In the genomic region with DNA sequence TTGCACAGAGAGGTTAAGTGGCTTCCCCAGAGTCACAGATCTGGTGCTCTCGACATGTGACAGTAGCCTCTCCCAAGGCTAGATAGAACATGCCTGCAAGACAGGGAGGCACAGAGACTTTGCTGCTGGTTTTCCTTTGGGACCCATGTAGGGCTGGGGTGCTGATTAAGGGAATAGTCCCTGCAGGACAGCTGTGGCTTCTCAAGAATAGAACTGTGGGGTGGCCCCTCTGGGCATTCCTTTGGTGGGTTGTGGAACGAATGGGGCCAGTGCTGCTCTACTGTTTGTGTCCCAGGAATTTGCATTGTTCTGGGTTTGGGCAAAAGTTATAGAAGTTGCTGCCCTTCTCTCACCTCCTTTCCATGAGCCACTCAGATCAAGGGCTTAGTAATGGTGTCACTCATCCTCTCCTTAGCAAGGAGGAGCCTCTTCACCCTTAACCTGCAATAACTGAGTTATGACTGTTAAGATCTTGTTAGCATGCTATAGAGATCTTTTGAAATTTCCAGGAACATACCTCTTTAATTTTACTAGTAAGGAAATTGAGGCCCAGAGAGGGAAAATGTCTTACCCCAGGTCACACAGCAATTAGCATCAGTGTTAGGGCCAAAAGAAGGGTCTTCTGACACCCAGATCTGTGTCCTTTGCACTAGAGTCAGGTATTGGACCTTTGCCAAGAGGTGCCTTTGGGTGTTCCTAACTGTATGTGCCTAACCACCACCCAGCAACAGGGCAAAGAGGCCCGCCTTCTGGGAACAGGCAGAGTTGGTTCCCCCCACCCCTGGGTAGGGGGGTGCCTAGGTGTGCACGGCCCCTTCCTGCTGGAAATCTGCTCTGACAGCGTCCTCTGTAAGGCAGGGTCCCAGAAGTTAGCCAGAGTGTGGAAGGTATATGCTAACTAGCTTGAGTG, we compare ENCODE assay signal across 9 cellular contexts. TPM values are rescaled to one million over a fixed set of nuclear protein-coding genes. Genes with fewer than 3 reads are reported as not detected.
DNase-seq lines count a peak whose midpoint lies in the region; ATAC-seq and TF ChIP-seq lines count a peak whose summit lies in the region.
"Had no signal": no experiment of that assay in that cellular context is flagged by ENCODE, and none has a peak within 500 bp of the region (broad histone marks: within the 10 kb centered on the region; RNA-seq: fewer than 3 reads in every experiment).

No MANE protein-coding gene starts in this region.

- H3K4me3 ChIP-seq in RWPE2 (ENCODE audit: severe bottlenecking) = no peak overlapping the region
- peak overlapping the region in 1 of 4 donors; percentile 18 for H3K4me3 ChIP-seq in esophagus squamous epithelium
- no peak overlapping the region for H3K4me3 ChIP-seq in skeletal muscle satellite cell (ENCODE audit: low read length)
- H3K4me3 ChIP-seq in H7 (ENCODE audit: insufficient read depth, low read depth, low read length) = no peak overlapping the region

- no peak for ATAC-seq in RWPE2 (ENCODE audit: low read depth)

- H3K4me2 ChIP-seq in skeletal muscle satellite cell (ENCODE audit: low read length) = peak overlapping the region; percentile 61

- H3K27ac Mint-ChIP-seq in HFFc6 = peak overlapping the region; percentile 26

- H3K36me3 Mint-ChIP-seq in HFFc6 (ENCODE audit: low read depth) = peaks cover 6% of the 10 kb centered on the region; the same call in 1 of the 2 replicates

- H3K9ac ChIP-seq in skeletal muscle satellite cell (ENCODE audit: low read depth, low read length) = no peak overlapping the region

- no peak overlapping the region for H3K4me3 Mint-ChIP-seq in HFFc6

- no peaks in the 10 kb centered on the region for H3K9me3 Mint-ChIP-seq in HFFc6
- H3K9me3 Mint-ChIP-seq: neural crest cell had no signal

- H3K36me3 ChIP-seq in RWPE2 (ENCODE audit: low read depth) (peaks cover 88% of the 10 kb centered on the region), esophagus squamous epithelium (peaks cover 9 to 76% (median 20%) of the 10 kb centered on the region in 3 donors), skeletal muscle satellite cell (ENCODE audit: insufficient read depth, low read length) (peaks cover 31% of the 10 kb centered on the region), H7 (replicated peaks; ENCODE audit: control insufficient read depth, insufficient read depth, low read length) (peaks cover 27% of the 10 kb centered on the region)

- peaks cover 2% of the 10 kb centered on the region for H3K27me3 Mint-ChIP-seq in HFFc6 (ENCODE audit: insufficient read depth)

- intact Hi-C loops in esophagus squamous epithelium (cut with DNase I) = loop anchor here (5.0 kb wide), 1 partner anchor 46 kb away; no protein-coding TSS in a partner anchor

- TF ChIP-seq CTCF in HFFc6 (IDR thresholded peaks at IDR 0.05) (no peak), RWPE2 (IDR thresholded peaks at IDR 0.05; ENCODE audit: poor library complexity, severe bottlenecking) (no peak), esophagus squamous epithelium (IDR thresholded peaks at IDR 0.05) (no peak)

- no peaks in the 10 kb centered on the region for H3K27me3 ChIP-seq in RWPE2 (ENCODE audit: insufficient read depth, poor library complexity, severe bottlenecking)
- H3K27me3 ChIP-seq in esophagus squamous epithelium = no peaks in the 10 kb centered on the region
- H3K27me3 ChIP-seq in skeletal muscle satellite cell (ENCODE audit: control insufficient read depth, insufficient read depth, low read length) = no peaks in the 10 kb centered on the region
- no peaks in the 10 kb centered on the region for H3K27me3 ChIP-seq in H7 (ENCODE audit: control insufficient read depth, insufficient read depth, low read length)

- H3K9me3 ChIP-seq in RWPE2 (ENCODE audit: severe bottlenecking) (no peaks in the 10 kb centered on the region), esophagus squamous epithelium (no peaks in the 10 kb centered on the region), skeletal muscle satellite cell (replicated peaks; ENCODE audit: low read length) (no peaks in the 10 kb centered on the region)

- H3K4me1 Mint-ChIP-seq in HFFc6 (ENCODE audit: low read depth) = peaks cover 39% of the 10 kb centered on the region

- peaks cover 50% of the 10 kb centered on the region for H3K4me1 ChIP-seq in RWPE2 (ENCODE audit: insufficient read depth, poor library complexity, severe bottlenecking)
- peaks cover 70 to 100% (median 86%) of the 10 kb centered on the region in 3 donors for H3K4me1 ChIP-seq in esophagus squamous epithelium
- H3K4me1 ChIP-seq in skeletal muscle satellite cell (ENCODE audit: control insufficient read depth, insufficient read depth, low read length) = peaks cover 62% of the 10 kb centered on the region

- DNase-seq in HFFc6 (no peak), RWPE2 (ENCODE audit: low spot score) (no peak), esophagus squamous epithelium (lab: John Stamatoyannopoulos, UW) (no peak), H7 (no peak), NCI-H128 (lab: John Stamatoyannopoulos, UW; ENCODE audit: unreplicated experiment) (no peak), RKO (ENCODE audit: low spot score) (no peak)
- DNase-seq: NCI-H774 had no signal

- H3K27ac ChIP-seq in RWPE2 (ENCODE audit: poor library complexity, severe bottlenecking) = peak overlapping the region; percentile 82
- H3K27ac ChIP-seq in esophagus squamous epithelium = peak overlapping the region; percentile 91 to 98 (median 92)

- 21 to 50% methylated on average over 2 of the region's 5 CpGs for WGBS in esophagus squamous epithelium, 2 donors

- no peak for TF ChIP-seq POLR2A in esophagus squamous epithelium (IDR thresholded peaks at IDR 0.05)

RNA-seq across cellular contexts. Expression of gene CD9, which starts 31.4 kb away (rescaled TPM):
- 10 to 100 TPM; 43.2 to 72.6 (median 46.4) TPM for total RNA-seq in HFFc6 (2021; fragmentation: NEBNext Ultra II Directional; extraction: Animal tissue kit (Norgen Biotek cat#: 25700))
- 1,000 to 10,000 TPM in 1 of 4 donors, 100 to 1,000 TPM in 3; 464 to 1,007 (median 773) TPM for total RNA-seq in esophagus squamous epithelium
- total RNA-seq in skeletal muscle satellite cell (2012; rRNA removed) = 31.7 and 66.4 TPM in 2 replicates
- 266 and 274 TPM in 2 replicates for total RNA-seq in H7 (2014; rRNA removed; shearing (Covaris generic))
